ENCODE assay signal across 9 cellular contexts in the genomic region with DNA sequence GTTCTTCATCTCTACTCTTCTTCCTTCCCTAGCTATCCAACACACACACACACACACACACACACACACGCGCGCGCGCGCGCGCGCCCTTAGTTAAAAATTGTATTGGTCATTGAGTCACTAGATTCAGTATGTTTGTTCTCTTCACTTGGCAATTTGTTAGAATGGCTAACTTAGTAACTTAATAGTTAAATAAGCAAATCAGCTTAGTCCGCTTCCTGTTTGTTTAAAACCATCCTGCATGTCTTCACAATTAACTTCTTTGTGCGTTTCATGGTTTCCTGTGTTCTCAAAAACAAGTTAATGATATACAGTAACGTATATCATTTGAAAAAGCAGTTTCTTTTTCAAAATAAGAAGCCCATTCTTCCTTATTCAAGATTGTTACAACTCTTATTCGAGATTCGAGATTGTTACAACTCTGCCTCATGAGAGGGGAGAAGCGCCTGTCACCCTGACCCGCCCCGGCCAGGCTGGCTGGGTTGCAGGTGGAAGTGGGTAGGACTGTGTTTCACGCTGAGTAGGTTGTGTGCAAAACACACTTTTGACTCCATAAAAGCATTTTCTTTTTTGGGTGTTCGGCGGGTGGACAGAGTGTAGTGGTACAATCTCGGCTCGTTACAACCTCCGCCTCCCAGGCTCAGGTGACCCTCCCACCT. TPM values are rescaled to one million over a fixed set of nuclear protein-coding genes. Genes with fewer than 3 reads are reported as not detected.
DNase-seq lines count a peak whose midpoint lies in the region; ATAC-seq and TF ChIP-seq lines count a peak whose summit lies in the region.
"Had no signal": no experiment of that assay in that cellular context is flagged by ENCODE, and none has a peak within 500 bp of the region (broad histone marks: within the 10 kb centered on the region; RNA-seq: fewer than 3 reads in every experiment).

No MANE protein-coding gene starts in this region.

- H3K4me3 Mint-ChIP-seq in activated naive CD8-positive, alpha-beta T cell treated with anti-CD3 and anti-CD28 coated beads, Interleukin-2, amount 10 ng/mL, durations not matched to agents 7 days and 5 days = peak overlapping the region; percentile 11
- no peak overlapping the region for H3K4me3 Mint-ChIP-seq in activated naive CD8-positive, alpha-beta T cell treated with anti-CD3 and anti-CD28 coated beads, Interleukin-2, amount 50 U/mL, for 24 hours
- H3K4me3 Mint-ChIP-seq in central memory CD8-positive, alpha-beta T cell = peak overlapping the region; percentile 74

- H3K9me3 Mint-ChIP-seq in activated naive CD8-positive, alpha-beta T cell treated with anti-CD3 and anti-CD28 coated beads, Interleukin-2, amount 10 ng/mL, durations not matched to agents 7 days and 5 days = no peaks in the 10 kb centered on the region
- H3K9me3 Mint-ChIP-seq in activated naive CD8-positive, alpha-beta T cell treated with anti-CD3 and anti-CD28 coated beads, Interleukin-2, amount 50 U/mL, for 24 hours = no peaks in the 10 kb centered on the region
- H3K9me3 Mint-ChIP-seq in central memory CD8-positive, alpha-beta T cell = no peaks in the 10 kb centered on the region

- no peak for TF ChIP-seq EP300 in tibial nerve (IDR thresholded peaks at IDR 0.05)

- no peaks in the 10 kb centered on the region for H3K9me3 ChIP-seq in Peyer's patch
- H3K9me3 ChIP-seq in tibial nerve = no peaks in the 10 kb centered on the region

- TF ChIP-seq CTCF in Peyer's patch (IDR thresholded peaks at IDR 0.05) = no peak
- no peak for TF ChIP-seq CTCF in tibial nerve (IDR thresholded peaks at IDR 0.05)

- H3K27me3 Mint-ChIP-seq in activated naive CD8-positive, alpha-beta T cell treated with anti-CD3 and anti-CD28 coated beads, Interleukin-2, amount 10 ng/mL, durations not matched to agents 7 days and 5 days = no peaks in the 10 kb centered on the region
- H3K27me3 Mint-ChIP-seq in activated naive CD8-positive, alpha-beta T cell treated with anti-CD3 and anti-CD28 coated beads, Interleukin-2, amount 50 U/mL, for 24 hours = no peaks in the 10 kb centered on the region
- H3K27me3 Mint-ChIP-seq in central memory CD8-positive, alpha-beta T cell = no peaks in the 10 kb centered on the region

- intact Hi-C loops in sciatic nerve (cut with DNase I) = no loop called here

- H3K27ac ChIP-seq in Peyer's patch (peak overlapping the region; percentile 29 to 81 (median 76)), tibial nerve (peak overlapping the region in 3 of 4 donors; percentile 18 to 69 (median 68))

- H3K27me3 ChIP-seq in Peyer's patch = no peaks in the 10 kb centered on the region
- H3K27me3 ChIP-seq in tibial nerve = no peaks in the 10 kb centered on the region

- H3K36me3 ChIP-seq in Peyer's patch = peaks cover 0 to 48% (median 0%) of the 10 kb centered on the region in 3 donors
- H3K36me3 ChIP-seq in tibial nerve = peaks cover 0 to 37% (median 0%) of the 10 kb centered on the region in 3 donors

- TF ChIP-seq POLR2A in Peyer's patch (IDR thresholded peaks at IDR 0.05) (no peak), tibial nerve (IDR thresholded peaks at IDR 0.05) (no peak)

- peak overlapping the region; percentile 64 for H3K27ac Mint-ChIP-seq in activated naive CD8-positive, alpha-beta T cell treated with anti-CD3 and anti-CD28 coated beads, Interleukin-2, amount 10 ng/mL, durations not matched to agents 7 days and 5 days
- no peak overlapping the region for H3K27ac Mint-ChIP-seq in activated naive CD8-positive, alpha-beta T cell treated with anti-CD3 and anti-CD28 coated beads, Interleukin-2, amount 50 U/mL, for 24 hours
- H3K27ac Mint-ChIP-seq in central memory CD8-positive, alpha-beta T cell (ENCODE audit: low read depth) = peak overlapping the region; percentile 100

- H3K4me1 ChIP-seq in Peyer's patch (peaks cover 0 to 18% (median 4%) of the 10 kb centered on the region in 4 donors), tibial nerve (peaks cover 0 to 14% (median 2%) of the 10 kb centered on the region in 4 donors)

- peaks cover 4% of the 10 kb centered on the region for H3K4me1 Mint-ChIP-seq in activated naive CD8-positive, alpha-beta T cell treated with anti-CD3 and anti-CD28 coated beads, Interleukin-2, amount 10 ng/mL, durations not matched to agents 7 days and 5 days
- H3K4me1 Mint-ChIP-seq in activated naive CD8-positive, alpha-beta T cell treated with anti-CD3 and anti-CD28 coated beads, Interleukin-2, amount 50 U/mL, for 24 hours = peaks cover 10% of the 10 kb centered on the region
- peaks cover 28% of the 10 kb centered on the region for H3K4me1 Mint-ChIP-seq in central memory CD8-positive, alpha-beta T cell

- ATAC-seq in activated naive CD8-positive, alpha-beta T cell treated with anti-CD3 and anti-CD28 coated beads, Interleukin-2, amount 10 ng/mL, durations not matched to agents 7 days and 5 days (ENCODE audit: low read depth) = peak; percentile 64
- ATAC-seq in activated naive CD8-positive, alpha-beta T cell treated with anti-CD3 and anti-CD28 coated beads, Interleukin-2, amount 50 U/mL, for 24 hours = no peak
- ATAC-seq in central memory CD8-positive, alpha-beta T cell (replicated peaks; ENCODE audit: extremely low read depth, poor library complexity, severe bottlenecking) = peak; percentile 96
- no peak for ATAC-seq in sciatic nerve

- 72 to 73% methylated on average over 23 of the region's 23 CpGs for WGBS in tibial nerve, 2 donors

- peak overlapping the region in 1 of 4 donors; percentile 26 for H3K4me3 ChIP-seq in Peyer's patch
- H3K4me3 ChIP-seq in tibial nerve = no peak overlapping the region

- no peak for DNase-seq in activated naive CD8-positive, alpha-beta T cell treated with anti-CD3 and anti-CD28 coated beads, Interleukin-2, amount 10 ng/mL, durations not matched to agents 7 days and 5 days
- DNase-seq in activated naive CD8-positive, alpha-beta T cell treated with anti-CD3 and anti-CD28 coated beads, Interleukin-2, amount 50 U/mL, for 24 hours = no peak
- peak; percentile 44 to 70 (median 65) for DNase-seq in Peyer's patch
- peak; percentile 36 to 70 for DNase-seq in central memory CD8-positive, alpha-beta T cell (ENCODE audit: low spot score in 2 of 2)
- no peak for DNase-seq in tibial nerve (ENCODE audit: low spot score in 2 of 2)
- DNase-seq in sciatic nerve (ENCODE audit: low spot score) = no peak
- DNase-seq in DMS 273 (lab: John Stamatoyannopoulos, UW; ENCODE audit: unreplicated experiment) = no peak
- DNase-seq in D341Med (ENCODE audit: low spot score) = no peak
- DNase-seq: NCI-H146 had no signal

- H3K36me3 Mint-ChIP-seq in activated naive CD8-positive, alpha-beta T cell treated with anti-CD3 and anti-CD28 coated beads, Interleukin-2, amount 10 ng/mL, durations not matched to agents 7 days and 5 days = peaks cover 3% of the 10 kb centered on the region
- H3K36me3 Mint-ChIP-seq in activated naive CD8-positive, alpha-beta T cell treated with anti-CD3 and anti-CD28 coated beads, Interleukin-2, amount 50 U/mL, for 24 hours (ENCODE audit: low read depth) = no peaks in the 10 kb centered on the region
- H3K36me3 Mint-ChIP-seq in central memory CD8-positive, alpha-beta T cell (ENCODE audit: insufficient read depth) = peaks cover 21% of the 10 kb centered on the region

- POLR2A ChIA-PET in activated naive CD8-positive, alpha-beta T cell treated with anti-CD3 and anti-CD28 coated beads, Interleukin-2, amount 10 ng/mL, durations not matched to agents 7 days and 5 days (lab: Charles Lee) = interaction anchor here (0.5 kb wide), 1 partner anchor 197 kb away, joined by 3 read pairs; no protein-coding TSS in a partner anchor

RNA-seq across cellular contexts. Expression of a gene that starts 9.5 kb away (rescaled TPM):
- total RNA-seq in activated naive CD8-positive, alpha-beta T cell treated with anti-CD3 and anti-CD28 coated beads, Interleukin-2, amount 10 ng/mL, durations not matched to agents 7 days and 5 days = 10 to 100 TPM; 34.6 to 34.7 TPM
- total RNA-seq in Peyer's patch (100 to 1,000 TPM in 1 of 4 donors, 10 to 100 TPM in 3; 29.8 to 108 (median 44.8) TPM), tibial nerve (10 to 100 TPM; 21.8 to 27.8 (median 22.9) TPM), sciatic nerve (26.4 TPM)

RNA-seq across cellular contexts. Expression of a gene that starts 37.2 kb away (rescaled TPM):
- 10 to 100 TPM; 16.5 to 17.8 TPM for total RNA-seq in activated naive CD8-positive, alpha-beta T cell treated with anti-CD3 and anti-CD28 coated beads, Interleukin-2, amount 10 ng/mL, durations not matched to agents 7 days and 5 days
- 10 to 100 TPM in 2 of 4 donors, 1 to 10 TPM in 2; 7.4 to 14.0 (median 8.9) TPM for total RNA-seq in Peyer's patch
- total RNA-seq in tibial nerve = 10 to 100 TPM in 2 of 4 donors, 1 to 10 TPM in 2; 6.1 to 23.1 (median 11.2) TPM
- total RNA-seq in sciatic nerve = 8.3 TPM

RNA-seq across cellular contexts. Expression of a gene that starts 45.9 kb away (rescaled TPM):
- 1 to 10 TPM; 6.9 to 7.9 TPM for total RNA-seq in activated naive CD8-positive, alpha-beta T cell treated with anti-CD3 and anti-CD28 coated beads, Interleukin-2, amount 10 ng/mL, durations not matched to agents 7 days and 5 days
- 10 to 100 TPM; 19.0 to 53.9 (median 41.7) TPM for total RNA-seq in Peyer's patch
- total RNA-seq in tibial nerve = 10 to 100 TPM in 1 of 4 donors, 1 to 10 TPM in 3; 6.3 to 10.2 (median 7.9) TPM
- 13.9 TPM for total RNA-seq in sciatic nerve

RNA-seq across cellular contexts. Expression of a gene that starts 51.2 kb away (rescaled TPM):
- 10 to 100 TPM; 31.2 to 33.9 TPM for total RNA-seq in activated naive CD8-positive, alpha-beta T cell treated with anti-CD3 and anti-CD28 coated beads, Interleukin-2, amount 10 ng/mL, durations not matched to agents 7 days and 5 days
- total RNA-seq in Peyer's patch (10 to 100 TPM in 3 of 4 donors, 1 to 10 TPM in 1; 5.8 to 17.3 (median 15.4) TPM), tibial nerve (10 to 100 TPM; 13.8 to 23.7 (median 19.5) TPM), sciatic nerve (15.9 TPM)

Comparison
In these comparisons a context has a peak if more than half of its experiments do, and no peak if none do; other contexts are left out.
1. ATAC-seq: peak in activated naive CD8-positive, alpha-beta T cell treated with anti-CD3 and anti-CD28 coated beads, Interleukin-2, amount 10 ng/mL, durations not matched to agents 7 days and 5 days (single experiment) and central memory CD8-positive, alpha-beta T cell (single experiment); none in activated naive CD8-positive, alpha-beta T cell treated with anti-CD3 and anti-CD28 coated beads, Interleukin-2, amount 50 U/mL, for 24 hours (single experiment) and sciatic nerve (single experiment).
2. DNase-seq: peak in Peyer's patch (3 of 3) and central memory CD8-positive, alpha-beta T cell (2 of 2); none in activated naive CD8-positive, alpha-beta T cell treated with anti-CD3 and anti-CD28 coated beads, Interleukin-2, amount 10 ng/mL, durations not matched to agents 7 days and 5 days (single experiment), activated naive CD8-positive, alpha-beta T cell treated with anti-CD3 and anti-CD28 coated beads, Interleukin-2, amount 50 U/mL, for 24 hours (single experiment), tibial nerve (0 of 2), sciatic nerve (single experiment), DMS 273 (single experiment) and D341Med (single experiment).